Comparison of ENCODE assay signal across 24 cellular contexts in genomic region chr5:163832155-163832554, GRCh38.
"Had no signal": no experiment of that assay in that cellular context is flagged by ENCODE, and none has a peak within 500 bp of the region (broad histone marks: within the 10 kb centered on the region; RNA-seq: fewer than 3 reads in every experiment).

No MANE protein-coding gene starts in this region.

- H3K4me1 Mint-ChIP-seq: endodermal cell had no signal

- H3K9me3 Mint-ChIP-seq: endodermal cell had no signal

- H3K27me3 ChIP-seq: esophagus muscularis mucosa, esophagus squamous epithelium, foreskin keratinocyte, gastrocnemius medialis, gastroesophageal sphincter, heart left ventricle, heart right ventricle had no signal

- H3K4me3 Mint-ChIP-seq: dendritic cell treated with granulocyte-macrophage colony-stimulating factor and Interleukin-4, amounts not matched to agents 40 ng/mL and 50 ng/mL, for 4 days; effector memory CD8-positive, alpha-beta T cell; endodermal cell had no signal

- H3K9me3 ChIP-seq: esophagus squamous epithelium, gastrocnemius medialis, gastroesophageal sphincter had no signal

- H3K27ac ChIP-seq: coronary artery, dorsolateral prefrontal cortex, epithelial cell of prostate, esophagus muscularis mucosa, esophagus squamous epithelium, foreskin keratinocyte, gastrocnemius medialis, gastroesophageal sphincter, heart left ventricle, heart right ventricle had no signal

- H3K4me1 ChIP-seq: esophagus muscularis mucosa, esophagus squamous epithelium, foreskin keratinocyte, gastrocnemius medialis, gastroesophageal sphincter, heart left ventricle, heart right ventricle had no signal

- H3K4me3 ChIP-seq: coronary artery, dorsolateral prefrontal cortex, esophagus muscularis mucosa, esophagus squamous epithelium, gastrocnemius medialis, gastroesophageal sphincter, heart left ventricle, heart right ventricle had no signal

- ATAC-seq: effector memory CD8-positive, alpha-beta T cell; esophagus mucosa; foreskin keratinocyte; gastrocnemius medialis; gastroesophageal sphincter; heart left ventricle; heart right ventricle had no signal

- DNase-seq: cortex of kidney; dermis blood vessel endothelial cell; dorsolateral prefrontal cortex; effector CD4-positive, alpha-beta T cell; effector CD8-positive, alpha-beta T cell; effector memory CD4-positive, alpha-beta T cell; effector memory CD8-positive, alpha-beta T cell; endodermal cell; erythroblast; esophagus squamous epithelium; foreskin fibroblast; foreskin keratinocyte; foreskin melanocyte; gastrocnemius medialis; glutamatergic neuron; head of caudate nucleus; heart left ventricle; heart right ventricle had no signal

- H3K27ac Mint-ChIP-seq: dendritic cell treated with granulocyte-macrophage colony-stimulating factor and Interleukin-4, amounts not matched to agents 40 ng/mL and 50 ng/mL, for 4 days; effector memory CD8-positive, alpha-beta T cell; endodermal cell had no signal

- H3K36me3 ChIP-seq: esophagus muscularis mucosa, esophagus squamous epithelium, gastrocnemius medialis, gastroesophageal sphincter, heart left ventricle, heart right ventricle had no signal

- H3K27me3 Mint-ChIP-seq: dendritic cell treated with granulocyte-macrophage colony-stimulating factor and Interleukin-4, amounts not matched to agents 40 ng/mL and 50 ng/mL, for 4 days; effector memory CD8-positive, alpha-beta T cell had no signal
